2 cellular contexts compared by ENCODE assay signal in the genomic region with DNA sequence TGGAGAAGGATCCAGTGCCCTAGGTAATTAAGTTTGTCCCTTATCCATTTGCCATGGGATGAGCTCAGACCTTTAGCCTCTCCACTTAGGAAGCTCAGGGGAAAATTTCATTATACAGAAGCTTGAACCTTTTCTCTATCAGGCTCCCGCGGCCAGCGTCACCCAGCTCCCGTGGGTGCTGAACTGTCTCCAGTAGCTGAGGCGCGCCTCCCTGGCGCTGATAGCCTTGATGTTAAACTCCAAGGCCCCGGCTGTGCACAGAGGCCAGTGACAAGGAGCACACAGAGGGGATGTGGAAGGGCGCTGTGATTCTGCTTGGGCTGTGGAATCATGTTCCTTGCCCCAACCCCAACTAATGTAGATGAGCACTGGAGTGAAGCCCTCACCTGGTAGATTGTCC.
TF ChIP-seq lines count a peak whose summit lies in the region.

No MANE protein-coding gene starts in this region.

TF ChIP-seq in GM23338, 12 proteins besides CTCF, POLR2A, EP300 and RAD21 (continued from another document):
- TF ChIP-seq NANOG (IDR thresholded peaks at IDR 0.05; ENCODE audit: borderline replicate concordance) (no peak), CREB1 (CRISPR knock-in tag; IDR thresholded peaks at IDR 0.05; ENCODE audit: low read depth) (no peak), ZNF331 (CRISPR knock-in tag; IDR thresholded peaks at IDR 0.05; ENCODE audit: low read depth) (no peak), EZH2phosphoT487 (IDR thresholded peaks at IDR 0.05; ENCODE audit: unreplicated experiment) (no peak), EZH2 (IDR thresholded peaks at IDR 0.05; ENCODE audit: low read depth, unreplicated experiment) (no peak)
- TF ChIP-seq, protein P1, sequence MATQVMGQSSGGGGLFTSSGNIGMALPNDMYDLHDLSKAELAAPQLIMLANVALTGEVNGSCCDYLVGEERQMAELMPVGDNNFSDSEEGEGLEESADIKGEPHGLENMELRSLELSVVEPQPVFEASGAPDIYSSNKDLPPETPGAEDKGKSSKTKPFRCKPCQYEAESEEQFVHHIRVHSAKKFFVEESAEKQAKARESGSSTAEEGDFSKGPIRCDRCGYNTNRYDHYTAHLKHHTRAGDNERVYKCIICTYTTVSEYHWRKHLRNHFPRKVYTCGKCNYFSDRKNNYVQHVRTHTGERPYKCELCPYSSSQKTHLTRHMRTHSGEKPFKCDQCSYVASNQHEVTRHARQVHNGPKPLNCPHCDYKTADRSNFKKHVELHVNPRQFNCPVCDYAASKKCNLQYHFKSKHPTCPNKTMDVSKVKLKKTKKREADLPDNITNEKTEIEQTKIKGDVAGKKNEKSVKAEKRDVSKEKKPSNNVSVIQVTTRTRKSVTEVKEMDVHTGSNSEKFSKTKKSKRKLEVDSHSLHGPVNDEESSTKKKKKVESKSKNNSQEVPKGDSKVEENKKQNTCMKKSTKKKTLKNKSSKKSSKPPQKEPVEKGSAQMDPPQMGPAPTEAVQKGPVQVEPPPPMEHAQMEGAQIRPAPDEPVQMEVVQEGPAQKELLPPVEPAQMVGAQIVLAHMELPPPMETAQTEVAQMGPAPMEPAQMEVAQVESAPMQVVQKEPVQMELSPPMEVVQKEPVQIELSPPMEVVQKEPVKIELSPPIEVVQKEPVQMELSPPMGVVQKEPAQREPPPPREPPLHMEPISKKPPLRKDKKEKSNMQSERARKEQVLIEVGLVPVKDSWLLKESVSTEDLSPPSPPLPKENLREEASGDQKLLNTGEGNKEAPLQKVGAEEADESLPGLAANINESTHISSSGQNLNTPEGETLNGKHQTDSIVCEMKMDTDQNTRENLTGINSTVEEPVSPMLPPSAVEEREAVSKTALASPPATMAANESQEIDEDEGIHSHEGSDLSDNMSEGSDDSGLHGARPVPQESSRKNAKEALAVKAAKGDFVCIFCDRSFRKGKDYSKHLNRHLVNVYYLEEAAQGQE (IDR thresholded peaks at IDR 0.05; ENCODE audit: unreplicated experiment): no peak
- TF ChIP-seq, protein P2, sequence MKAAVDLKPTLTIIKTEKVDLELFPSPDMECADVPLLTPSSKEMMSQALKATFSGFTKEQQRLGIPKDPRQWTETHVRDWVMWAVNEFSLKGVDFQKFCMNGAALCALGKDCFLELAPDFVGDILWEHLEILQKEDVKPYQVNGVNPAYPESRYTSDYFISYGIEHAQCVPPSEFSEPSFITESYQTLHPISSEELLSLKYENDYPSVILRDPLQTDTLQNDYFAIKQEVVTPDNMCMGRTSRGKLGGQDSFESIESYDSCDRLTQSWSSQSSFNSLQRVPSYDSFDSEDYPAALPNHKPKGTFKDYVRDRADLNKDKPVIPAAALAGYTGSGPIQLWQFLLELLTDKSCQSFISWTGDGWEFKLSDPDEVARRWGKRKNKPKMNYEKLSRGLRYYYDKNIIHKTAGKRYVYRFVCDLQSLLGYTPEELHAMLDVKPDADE (IDR thresholded peaks at IDR 0.05): no peak

TF ChIP-seq in WTC11, 78 proteins besides CTCF, POLR2A, EP300 and RAD21:
- TF ChIP-seq, protein P3, sequence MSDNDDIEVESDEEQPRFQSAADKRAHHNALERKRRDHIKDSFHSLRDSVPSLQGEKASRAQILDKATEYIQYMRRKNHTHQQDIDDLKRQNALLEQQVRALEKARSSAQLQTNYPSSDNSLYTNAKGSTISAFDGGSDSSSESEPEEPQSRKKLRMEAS (CRISPR knock-in tag; IDR thresholded peaks at IDR 0.05): no peak
- no peak for TF ChIP-seq TP53 (CRISPR knock-in tag; IDR thresholded peaks at IDR 0.05)
